In genomic region chr10:17084258-17084657, GRCh38 we compare ENCODE assay signal across 19 cellular contexts.
"Had no signal": no experiment of that assay in that cellular context is flagged by ENCODE, and none has a peak within 500 bp of the region (broad histone marks: within the 10 kb centered on the region; RNA-seq: fewer than 3 reads in every experiment).

No MANE protein-coding gene starts in this region.

- H3K36me3 ChIP-seq: gastroesophageal sphincter, left ventricle myocardium inferior, lower lobe of right lung, pancreas, tibial artery, upper lobe of left lung, vagina had no signal

- ATAC-seq: esophagus mucosa, gastroesophageal sphincter, left cardiac atrium, pancreas had no signal

- H3K4me3 Mint-ChIP-seq: naive thymus-derived CD4-positive, alpha-beta T cell had no signal

- H3K4me3 ChIP-seq: gastroesophageal sphincter, left ventricle myocardium inferior, lower lobe of right lung, pancreas, tibial artery, upper lobe of left lung, vagina had no signal

- H3K9me3 ChIP-seq: gastroesophageal sphincter, left ventricle myocardium inferior, lower lobe of right lung, pancreas, tibial artery, upper lobe of left lung, vagina had no signal

- H3K27me3 ChIP-seq: gastroesophageal sphincter, pancreas, tibial artery, upper lobe of left lung, vagina had no signal

- DNase-seq: cerebellar nuclear complex; effector CD8-positive, alpha-beta T cell; glutamatergic neuron; islet precursor cell; left cardiac atrium; left ventricle myocardium inferior; lower lobe of right lung; naive thymus-derived CD4-positive, alpha-beta T cell; occipital lobe; pancreas; small intestine; stimulated activated CD4-positive, alpha-beta T cell treated with anti-CD3 and anti-CD28 coated beads, Interleukin-12 subunit alpha, Interleukin-12 subunit beta, amount 100 ng/mL, for 4 hours; stimulated activated naive CD4-positive, alpha-beta T cell treated with Interleukin-2 at 50 U/mL for 16 hours; tibial artery; upper lobe of left lung had no signal

- H3K9me3 Mint-ChIP-seq: naive thymus-derived CD4-positive, alpha-beta T cell had no signal

- H3K4me1 ChIP-seq: lower lobe of right lung, pancreas, tibial artery, upper lobe of left lung had no signal

- H3K27ac Mint-ChIP-seq: progenitor cell of endocrine pancreas had no signal

- H3K27ac ChIP-seq: gastroesophageal sphincter, left ventricle myocardium inferior, lower lobe of right lung, pancreas, tibial artery, vagina had no signal
